Comparison of ENCODE assay signal across 8 cellular contexts in genomic region chr1:50976890-50977574, GRCh38. TPM values are rescaled to one million over a fixed set of nuclear protein-coding genes. Genes with fewer than 3 reads are reported as not detected.
DNase-seq lines count a peak whose midpoint lies in the region; ATAC-seq and TF ChIP-seq lines count a peak whose summit lies in the region.

No MANE protein-coding gene starts in this region.

- H3K4me1 Mint-ChIP-seq in endothelial cell (ENCODE audit: unreplicated experiment), result peaks cover 12% of the 10 kb centered on the region

- POLR2A ChIA-PET in A673 (lab: Charles Lee; ENCODE audit: low non-redundant PET), result interaction anchor here (0.6 kb wide), 1 partner anchor 17 kb away, joined by 3 read pairs; the partner anchor contains the start of gene FAF1

- intact Hi-C loops in A673 (cut with micrococcal nuclease; ENCODE audit: unreplicated experiment), result no loop called here
- intact Hi-C loops in posterior vena cava (cut with DNase I), result no loop called here

- DNase-seq in A673 (ENCODE audit: low spot score) (peak; percentile 87), GM12865 (ENCODE audit: low read depth) (peak; percentile 86), NCI-H1105 treated with DMSO at 0.1 percent for 48 hours (lab: John Stamatoyannopoulos, UW) (peak; percentile 86), endothelial cell (ENCODE audit: low spot score) (peak; percentile 11), posterior vena cava (ENCODE audit: low spot score) (no peak)

- H3K27ac Mint-ChIP-seq in endothelial cell (ENCODE audit: unreplicated experiment), result no peak overlapping the region

- H3K4me1 ChIP-seq in A673 (ENCODE audit: insufficient read depth, low read length, poor library complexity, severe bottlenecking), result peaks cover 54% of the 10 kb centered on the region
- peaks cover 4 to 8% of the 10 kb centered on the region in 2 donors for H3K4me1 ChIP-seq in mucosa of rectum (ENCODE audit: control insufficient read depth in 2 of 2, insufficient read depth in 2 of 2, low read length in 2 of 2)

- H3K9ac ChIP-seq in mucosa of rectum (ENCODE audit: low read depth in 1 of 2, low read length in 2 of 2), result peak overlapping the region; percentile 71 to 92

- H3K9me3 Mint-ChIP-seq in endothelial cell (ENCODE audit: unreplicated experiment), result no peaks in the 10 kb centered on the region

- H3K27ac ChIP-seq in A673 (ENCODE audit: low read depth, low read length, poor library complexity, severe bottlenecking) (peak overlapping the region; percentile 98), VCaP (peak overlapping the region; percentile 81), mucosa of rectum (ENCODE audit: low read depth in 2 of 2, low read length in 2 of 2) (peak overlapping the region; percentile 81 to 89)

- H3K36me3 Mint-ChIP-seq in endothelial cell (ENCODE audit: low read depth, unreplicated experiment), result no peaks in the 10 kb centered on the region

- H3K27me3 ChIP-seq in A673 (replicated peaks; ENCODE audit: insufficient read depth, low read depth, low read length, poor library complexity) (no peaks in the 10 kb centered on the region), mucosa of rectum (ENCODE audit: control insufficient read depth in 2 of 2, insufficient read depth in 2 of 2, low read length in 2 of 2) (no peaks in the 10 kb centered on the region)

- H3K4me3 Mint-ChIP-seq in endothelial cell (ENCODE audit: unreplicated experiment), result no peak overlapping the region

- no peak for TF ChIP-seq CTCF in A673 (conservative IDR thresholded peaks at IDR 0.05; ENCODE audit: low read depth, low read length)
- TF ChIP-seq CTCF in GM12865 (IDR thresholded peaks at IDR 0.05; ENCODE audit: insufficient read depth, low read depth, low read length, missing control alignments), result no peak
- TF ChIP-seq CTCF in VCaP (conservative IDR thresholded peaks at IDR 0.05), result no peak
- TF ChIP-seq CTCF in endothelial cell (IDR thresholded peaks at IDR 0.05; ENCODE audit: unreplicated experiment), result no peak

- H3K9me3 ChIP-seq in A673 (ENCODE audit: low read depth, low read length, poor library complexity, severe bottlenecking) (no peaks in the 10 kb centered on the region), mucosa of rectum (ENCODE audit: control insufficient read depth in 2 of 2, low read length in 2 of 2) (no peaks in the 10 kb centered on the region)

- BruUV-seq in A673 (replicated peaks; lab: Mats Ljungman, UMichigan), result TSS peak; percentile 83

- peaks cover 26% of the 10 kb centered on the region for H3K27me3 Mint-ChIP-seq in endothelial cell (ENCODE audit: unreplicated experiment)

- ATAC-seq in HG02588 (IDR thresholded peaks at IDR 0.05; ENCODE audit: unreplicated experiment), result peak; percentile 55

- peak overlapping the region; percentile 81 for H3K4me3 ChIP-seq in A673 (ENCODE audit: low read depth, low read length, poor library complexity, severe bottlenecking)
- H3K4me3 ChIP-seq in GM12865 (ENCODE audit: low read depth, low read length), result peak overlapping the region; percentile 99
- H3K4me3 ChIP-seq in mucosa of rectum (ENCODE audit: low read length in 2 of 2), result peak overlapping the region; percentile 73 to 97

- H3K36me3 ChIP-seq in A673 (ENCODE audit: insufficient read depth, low read length, poor library complexity, severe bottlenecking) (peaks cover 19% of the 10 kb centered on the region), mucosa of rectum (ENCODE audit: control insufficient read depth in 2 of 2, insufficient read depth in 2 of 2, low read length in 2 of 2) (no peaks in the 10 kb centered on the region)

- CTCF ChIA-PET in A673 (lab: Charles Lee), result no interaction called here

RNA-seq across cellular contexts. Expression of gene CDKN2C, which starts 7.0 kb away (rescaled TPM):
- total RNA-seq in A673 (2021) (50.9 and 53.5 TPM in 2 replicates), endothelial cell (ENCODE audit: unreplicated experiment) (not detected), posterior vena cava (10 to 100 TPM; 11.2 to 20.5 TPM)

RNA-seq across cellular contexts. Expression of gene FAF1, which starts 17.0 kb away (rescaled TPM):
- total RNA-seq in A673 (2021) (105 and 109 TPM in 2 replicates), endothelial cell (ENCODE audit: unreplicated experiment) (54.3 TPM), posterior vena cava (10 to 100 TPM; 55.3 to 64.2 TPM)

Comparison
In these comparisons a context has a peak if more than half of its experiments do, and no peak if none do; other contexts are left out.
1. RNA of gene CDKN2C, which starts 7.0 kb away (total RNA-seq): 50.9 to 53.5 TPM in A673 and 11.2 to 20.5 TPM in posterior vena cava; not detected in endothelial cell (single experiment); every median in the first group is over 10 times any median in the second.
2. Peak in every context shown above with its lines, with median percentiles within 50 percentile points of each other: H3K27ac ChIP-seq and H3K4me3 ChIP-seq.